8 cellular contexts compared by ENCODE assay signal in the genomic region with DNA sequence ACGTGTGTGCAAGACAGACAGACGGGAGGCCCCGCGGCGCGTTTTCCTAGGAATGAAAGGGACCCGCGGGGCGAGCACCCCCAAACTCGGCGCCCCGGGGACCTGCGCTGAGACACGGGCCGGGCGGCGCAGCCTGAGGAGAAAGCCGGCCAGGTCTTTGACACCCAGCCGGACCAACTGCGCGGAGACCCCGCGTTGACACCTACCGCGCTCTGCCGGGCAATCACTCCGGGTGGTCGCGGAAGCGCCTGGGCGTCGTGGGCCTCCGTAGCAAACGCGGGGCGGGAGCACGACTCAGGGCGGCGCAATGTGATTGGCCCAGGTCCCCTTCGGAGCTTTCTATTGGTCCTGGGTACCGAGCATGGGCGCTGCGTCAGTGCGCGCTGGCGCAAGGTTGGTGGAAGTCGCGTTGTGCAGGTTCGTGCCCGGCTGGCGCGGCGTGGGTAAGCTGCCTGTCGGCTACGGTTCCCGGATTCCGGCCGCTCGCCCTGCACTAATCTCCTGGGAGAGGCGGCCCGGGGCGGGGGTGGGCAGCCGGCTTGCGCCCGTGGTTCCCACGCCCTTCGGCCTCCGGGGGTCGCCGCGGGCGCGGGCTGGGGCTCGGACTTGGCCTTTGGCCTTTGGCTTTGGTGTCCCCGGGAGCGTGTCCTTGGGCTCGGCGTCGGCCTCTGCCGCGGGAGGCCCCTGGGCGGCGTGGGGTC. TPM values are rescaled to one million over a fixed set of nuclear protein-coding genes. Genes with fewer than 3 reads are reported as not detected.
DNase-seq lines count a peak whose midpoint lies in the region; TF ChIP-seq lines count a peak whose summit lies in the region.

A gene with protein sequence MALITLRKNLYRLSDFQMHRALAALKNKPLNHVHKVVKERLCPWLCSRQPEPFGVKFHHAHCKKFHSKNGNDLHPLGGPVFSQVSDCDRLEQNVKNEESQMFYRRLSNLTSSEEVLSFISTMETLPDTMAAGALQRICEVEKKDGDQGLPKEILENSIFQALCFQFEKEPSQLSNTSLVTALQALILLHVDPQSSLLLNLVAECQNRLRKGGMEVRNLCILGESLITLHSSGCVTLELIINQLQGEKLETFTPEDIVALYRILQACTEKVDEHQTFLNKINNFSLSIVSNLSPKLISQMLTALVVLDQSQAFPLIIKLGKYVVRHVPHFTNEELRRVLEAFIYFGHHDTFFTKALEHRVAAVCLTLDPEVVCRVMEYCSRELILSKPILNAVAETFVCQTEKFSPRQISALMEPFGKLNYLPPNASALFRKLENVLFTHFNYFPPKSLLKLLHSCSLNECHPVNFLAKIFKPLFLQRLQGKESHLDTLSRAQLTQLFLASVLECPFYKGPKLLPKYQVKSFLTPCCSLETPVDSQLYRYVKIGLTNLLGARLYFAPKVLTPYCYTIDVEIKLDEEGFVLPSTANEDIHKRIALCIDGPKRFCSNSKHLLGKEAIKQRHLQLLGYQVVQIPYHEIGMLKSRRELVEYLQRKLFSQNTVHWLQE (minus strand): TSS at position 259 of the 701 bp plus-strand sequence. CDS start 948 bp downstream, outside the sequence.
A gene (plus strand): TSS at position 376 of the 701 bp plus-strand sequence. CDS start 1,647 bp downstream, outside the sequence.

- CTCF ChIA-PET in activated naive CD4-positive, alpha-beta T cell treated with anti-CD3 and anti-CD28 coated beads, Interleukin-2, amount 10 ng/mL, durations not matched to agents 7 days and 5 days (lab: Charles Lee) = interaction anchor here (1.7 to 3.6 kb wide), 2 partner anchors 11 to 18 kb away, joined by 6 to 28 read pairs; no protein-coding TSS in a partner anchor

- peak; percentile 93 for TF ChIP-seq POLR2A in NB4 (IDR thresholded peaks at IDR 0.05; ENCODE audit: extremely low read depth, insufficient read length)

- peak within 1 kb of the TSS; percentile 84 for H3K27ac Mint-ChIP-seq in HFFc6
- peak within 1 kb of the TSS; percentile 92 for H3K27ac Mint-ChIP-seq in activated naive CD4-positive, alpha-beta T cell treated with anti-CD3 and anti-CD28 coated beads, Interleukin-2, amount 10 ng/mL, durations not matched to agents 7 days and 5 days

- peaks cover 49% of the 10 kb centered on the region for H3K36me3 ChIP-seq in SK-N-MC (ENCODE audit: insufficient read depth, low read length)

- no peak; the same call in 1 of the 2 replicates for TF ChIP-seq CTCF in HFFc6 (IDR thresholded peaks at IDR 0.05)
- no peak for TF ChIP-seq CTCF in NB4 (IDR thresholded peaks at IDR 0.05; ENCODE audit: low read depth, low read length)

- H3K4me1 Mint-ChIP-seq in HFFc6 (ENCODE audit: low read depth) = peaks cover 66% of the 10 kb centered on the region
- H3K4me1 Mint-ChIP-seq in activated naive CD4-positive, alpha-beta T cell treated with anti-CD3 and anti-CD28 coated beads, Interleukin-2, amount 10 ng/mL, durations not matched to agents 7 days and 5 days = peaks cover 68% of the 10 kb centered on the region

- H3K27ac ChIP-seq in SK-N-MC = no peak within 1 kb of the TSS
- H3K27ac ChIP-seq in temporal lobe (ENCODE audit: low read depth, low read length) = no peak within 1 kb of the TSS

- peak within 1 kb of the TSS; percentile 94 for H3K9ac ChIP-seq in SK-N-MC (ENCODE audit: insufficient read length)

- H3K27me3 Mint-ChIP-seq in HFFc6 (ENCODE audit: insufficient read depth) = no peaks in the 10 kb centered on the region; the same call in 1 of the 2 replicates
- no peaks in the 10 kb centered on the region for H3K27me3 Mint-ChIP-seq in activated naive CD4-positive, alpha-beta T cell treated with anti-CD3 and anti-CD28 coated beads, Interleukin-2, amount 10 ng/mL, durations not matched to agents 7 days and 5 days

- no peaks in the 10 kb centered on the region for H3K9me3 Mint-ChIP-seq in HFFc6
- no peaks in the 10 kb centered on the region for H3K9me3 Mint-ChIP-seq in activated naive CD4-positive, alpha-beta T cell treated with anti-CD3 and anti-CD28 coated beads, Interleukin-2, amount 10 ng/mL, durations not matched to agents 7 days and 5 days

- H3K9me3 ChIP-seq in SK-N-MC (ENCODE audit: low read depth, low read length) = no peaks in the 10 kb centered on the region

- DNase-seq in GM04503 (ENCODE audit: low read depth) (peak; percentile 60), HFFc6 (peak; percentile 89), NB4 (ENCODE audit: low read depth) (peak; percentile 97), SK-N-MC (ENCODE audit: low read depth, low spot score) (peak; percentile 50), germinal center (ENCODE audit: low spot score) (peak; percentile 96), occipital lobe (lab: John Stamatoyannopoulos, UW) (peak; percentile 92)
- peak; percentile 94 for DNase-seq in activated naive CD4-positive, alpha-beta T cell treated with anti-CD3 and anti-CD28 coated beads, Interleukin-2, amount 10 ng/mL, durations not matched to agents 7 days and 5 days

- peaks cover 10% of the 10 kb centered on the region for H3K36me3 Mint-ChIP-seq in HFFc6 (ENCODE audit: low read depth)
- peaks cover 37% of the 10 kb centered on the region for H3K36me3 Mint-ChIP-seq in activated naive CD4-positive, alpha-beta T cell treated with anti-CD3 and anti-CD28 coated beads, Interleukin-2, amount 10 ng/mL, durations not matched to agents 7 days and 5 days

- H3K4me3 ChIP-seq in NB4 (ENCODE audit: low read depth, low read length) (peak within 1 kb of the TSS; percentile 95), SK-N-MC (peak within 1 kb of the TSS; percentile 86)

- peak within 1 kb of the TSS; percentile 98 for H3K4me3 Mint-ChIP-seq in HFFc6
- H3K4me3 Mint-ChIP-seq in activated naive CD4-positive, alpha-beta T cell treated with anti-CD3 and anti-CD28 coated beads, Interleukin-2, amount 10 ng/mL, durations not matched to agents 7 days and 5 days = peak within 1 kb of the TSS; percentile 86

RNA-seq across cellular contexts. Expression of the first gene that starts in this region (rescaled TPM):
- total RNA-seq in HFFc6 (2021; fragmentation: NEBNext Ultra II Directional; extraction: Animal tissue kit (Norgen Biotek cat#: 25700)) = 1 to 10 TPM; 6.6 to 8.5 (median 7.9) TPM
- 21.4 TPM for total RNA-seq in occipital lobe
- 13.3 TPM for total RNA-seq in temporal lobe

RNA-seq across cellular contexts. Expression of the second gene that starts in this region (rescaled TPM):
- 10 to 100 TPM; 33.8 to 44.1 (median 37.0) TPM for total RNA-seq in HFFc6 (2021; fragmentation: NEBNext Ultra II Directional; extraction: Animal tissue kit (Norgen Biotek cat#: 25700))
- 29.9 TPM for total RNA-seq in occipital lobe
- total RNA-seq in temporal lobe = 24.6 TPM
